In genomic region chr19:15517778-15518177, GRCh38 we compare ENCODE assay signal across 10 cellular contexts. TPM values are rescaled to one million over a fixed set of nuclear protein-coding genes. Genes with fewer than 3 reads are reported as not detected.
"Had no signal": no experiment of that assay in that cellular context is flagged by ENCODE, and none has a peak within 500 bp of the region (broad histone marks: within the 10 kb centered on the region; RNA-seq: fewer than 3 reads in every experiment).

No MANE protein-coding gene starts in this region.

- H3K27ac Mint-ChIP-seq: GM23338, H9, HFFc6, IgD-negative memory B cell had no signal

- FAIRE-seq: H1, H54, HTR-8/SVneo had no signal

- H3K4me2 ChIP-seq: GM23338 had no signal

- H3K36me3 Mint-ChIP-seq: IgD-negative memory B cell had no signal

- H3K4me3 Mint-ChIP-seq: GM23338, H9, HFFc6, IgD-negative memory B cell had no signal

- H3K4me1 Mint-ChIP-seq: GM23338, H9 had no signal

- DNase-seq: H9, HCEC 1CT, HFFc6, KBM-7 had no signal

- H2AFZ ChIP-seq: GM23338 had no signal

- H3K4me3 ChIP-seq: GM23338 had no signal

- ATAC-seq: GM23338 had no signal

RNA-seq across cellular contexts. Expression of gene CYP4F22, which starts 9.5 kb away (rescaled TPM):
- total RNA-seq: H1, H9, HFFc6, HT-29 had no signal
- polyA plus RNA-seq: H1, IgD-negative memory B cell had no signal

RNA-seq across cellular contexts. Expression of gene PGLYRP2, which starts 38.5 kb away (rescaled TPM):
- total RNA-seq: GM23338, H1, H9, HFFc6, HT-29 had no signal
- polyA plus RNA-seq: GM23338, H1, IgD-negative memory B cell had no signal

RNA-seq across cellular contexts. Expression of gene RASAL3, which starts 53.4 kb away (rescaled TPM):
- total RNA-seq: HFFc6, HT-29 had no signal
